ENCODE assay signal across 8 cellular contexts in genomic region chr11:102279641-102280170, GRCh38. TPM values are rescaled to one million over a fixed set of nuclear protein-coding genes. Genes with fewer than 3 reads are reported as not detected.
DNase-seq lines count a peak whose midpoint lies in the region; ATAC-seq and TF ChIP-seq lines count a peak whose summit lies in the region.

No MANE protein-coding gene starts in this region.

- no peak overlapping the region for H3K56ac ChIP-seq in H9 (ENCODE audit: insufficient read length, low read depth, low read length)

- H3K23ac ChIP-seq in H9 (ENCODE audit: insufficient read length, low read depth, low read length) = no peak overlapping the region

- no peaks in the 10 kb centered on the region for H4K20me1 ChIP-seq in H9 (ENCODE audit: control insufficient read depth, insufficient read depth, insufficient read length)

- no peak overlapping the region for H3T11ph ChIP-seq in H9 (ENCODE audit: low read length)

- peaks cover 25 to 33% of the 10 kb centered on the region in 2 experiments for H3K4me1 Mint-ChIP-seq in H9

- H3K9me3 ChIP-seq in H9 (ENCODE audit: control insufficient read depth, low read depth, low read length) = no peaks in the 10 kb centered on the region
- no peaks in the 10 kb centered on the region for H3K9me3 ChIP-seq in esophagus muscularis mucosa

- no peak for DNase-seq in H9
- DNase-seq in NCI-H2107 (lab: John Stamatoyannopoulos, UW) = peak; percentile 16
- DNase-seq in esophagus muscularis mucosa (ENCODE audit: extremely low spot score) = no peak
- DNase-seq in renal cortical epithelial cell (ENCODE audit: low read depth) = peak; percentile 69
- no peak for DNase-seq in NK-92 (lab: John Stamatoyannopoulos, UW; ENCODE audit: unreplicated experiment)
- DNase-seq in NCI-H2081 (lab: John Stamatoyannopoulos, UW) = no peak
- DNase-seq in stimulated activated CD4-positive, alpha-beta T cell treated with anti-CD3 and anti-CD28 coated beads, Interleukin-4, amount 100 ng/mL, for 1 hour = no peak

- no peak overlapping the region for H3K27ac ChIP-seq in H9 (ENCODE audit: insufficient read length, low read depth, low read length)
- peak overlapping the region in 2 of 4 donors; percentile 16 to 55 for H3K27ac ChIP-seq in esophagus muscularis mucosa (replicated peaks in 1 of 4)

- no peaks in the 10 kb centered on the region for H3K9me3 Mint-ChIP-seq in H9

- no peak overlapping the region for H2BK12ac ChIP-seq in H9 (ENCODE audit: insufficient read length, low read depth, low read length)

- no peak for TF ChIP-seq CTCF in H9 (conservative IDR thresholded peaks at IDR 0.05)
- TF ChIP-seq CTCF in esophagus muscularis mucosa (IDR thresholded peaks at IDR 0.05) = peak; percentile 15 to 42 (median 34)

- no peaks in the 10 kb centered on the region for H3K27me3 Mint-ChIP-seq in H9 (ENCODE audit: low read depth)

- H3K4me2 ChIP-seq in H9 (ENCODE audit: insufficient read depth, insufficient read length, low read length) = peak overlapping the region; percentile 49

- no peak for TF ChIP-seq EP300 in esophagus muscularis mucosa (IDR thresholded peaks at IDR 0.05)

- no peaks in the 10 kb centered on the region for H3K79me1 ChIP-seq in H9 (ENCODE audit: insufficient read depth, low read depth, low read length, poor library complexity, severe bottlenecking)

- intact Hi-C loops in esophagus muscularis mucosa (cut with DNase I) = no loop called here

- no peak overlapping the region for H2BK20ac ChIP-seq in H9 (ENCODE audit: low read depth, low read length, poor library complexity, severe bottlenecking)

- H2BK120ac ChIP-seq in H9 (ENCODE audit: low read depth, low read length, poor library complexity, severe bottlenecking) = no peak overlapping the region

- no peak overlapping the region for H2BK15ac ChIP-seq in H9 (ENCODE audit: low read depth, low read length)

- H2BK5ac ChIP-seq in H9 (ENCODE audit: insufficient read length, low read length) = no peak overlapping the region

- no peaks in the 10 kb centered on the region for H3K23me2 ChIP-seq in H9 (ENCODE audit: insufficient read length, low read depth, low read length, poor library complexity, severe bottlenecking)

- H3K27ac Mint-ChIP-seq in H9 = peak overlapping the region in 2 of 3 experiments; percentile 81 to 91; a peak in 3 of 7 replicates

- no peaks in the 10 kb centered on the region for H3K27me3 ChIP-seq in H9 (ENCODE audit: insufficient read depth, low read length)
- H3K27me3 ChIP-seq in esophagus muscularis mucosa = no peaks in the 10 kb centered on the region

- no peak overlapping the region for H4K91ac ChIP-seq in H9 (ENCODE audit: insufficient read length, low read depth, low read length)

- H3K9ac ChIP-seq in H9 (ENCODE audit: extremely low read depth, insufficient read length, low read length) = no peak overlapping the region

- H2AFZ ChIP-seq in H9 (ENCODE audit: low read length) = no peak overlapping the region

- no peak overlapping the region for H2AK5ac ChIP-seq in H9 (ENCODE audit: insufficient read length, low read length)

- H3K14ac ChIP-seq in H9 (ENCODE audit: insufficient read depth, low read length) = no peak overlapping the region

- peak; percentile 99 for ATAC-seq in GM18517 (IDR thresholded peaks at IDR 0.05; ENCODE audit: unreplicated experiment)

- H3K4me3 Mint-ChIP-seq in H9 = peak overlapping the region; percentile 1 to 72; a peak in 4 of 5 replicates

- H3K18ac ChIP-seq in H9 (ENCODE audit: insufficient read length, low read depth, low read length) = no peak overlapping the region

- H3K79me2 ChIP-seq in H9 (ENCODE audit: insufficient read depth, low read length) = no peaks in the 10 kb centered on the region

- no peaks in the 10 kb centered on the region for H3K36me3 ChIP-seq in esophagus muscularis mucosa

- H3K4me3 ChIP-seq in esophagus muscularis mucosa = peak overlapping the region; percentile 6 to 41 (median 22)

- no peak overlapping the region for H4K5ac ChIP-seq in H9 (ENCODE audit: insufficient read length, low read depth, low read length)

- no peak overlapping the region for H3K4ac ChIP-seq in H9 (ENCODE audit: low read depth, low read length)

- no peak overlapping the region for H4K8ac ChIP-seq in H9 (replicated peaks; ENCODE audit: insufficient read length, low read depth, low read length)

- 60% methylated on average over 1 of the region's 13 CpGs for WGBS in H9 (ENCODE audit: extremely low coverage, insufficient read length, low lambda C conversion rate)
- WGBS in esophagus muscularis mucosa = 20% methylated on average over 13 of the region's 13 CpGs

- peaks cover 0 to 12% (median 0%) of the 10 kb centered on the region in 3 experiments; a peak in 1 of 7 replicates for H3K36me3 Mint-ChIP-seq in H9 (ENCODE audit: insufficient read depth in 1 of 3, low read depth in 3 of 3)

- TF ChIP-seq POLR2A in esophagus muscularis mucosa (IDR thresholded peaks at IDR 0.05; ENCODE audit: low read depth) = no peak

- H3K4me1 ChIP-seq in H9 (ENCODE audit: insufficient read depth, low read length) (peaks cover 3% of the 10 kb centered on the region; the same call in 1 of the 2 replicates), esophagus muscularis mucosa (peaks cover 5 to 20% (median 14%) of the 10 kb centered on the region in 4 donors)

RNA-seq across cellular contexts. Expression of gene BIRC3, which starts 37.6 kb away (rescaled TPM):
- total RNA-seq in H9 (2021) (0.04 and 0.18 TPM in 2 replicates), esophagus muscularis mucosa (10 to 100 TPM in 3 of 4 donors, 1 to 10 TPM in 1; 10.0 to 13.7 (median 11.0) TPM), renal cortical epithelial cell (69.9 and 130 TPM in 2 replicates)

Comparison
In these comparisons a context has a peak if more than half of its experiments do, and no peak if none do; other contexts are left out.
1. DNase-seq: peak in NCI-H2107 (single experiment) and renal cortical epithelial cell (single experiment); none in H9 (single experiment), esophagus muscularis mucosa (single experiment), NK-92 (single experiment), NCI-H2081 (0 of 2) and stimulated activated CD4-positive, alpha-beta T cell treated with anti-CD3 and anti-CD28 coated beads, Interleukin-4, amount 100 ng/mL, for 1 hour (single experiment).